ENCODE assay signal across 12 cellular contexts in genomic region chr18:62326646-62327348, GRCh38. TPM values are rescaled to one million over a fixed set of nuclear protein-coding genes. Genes with fewer than 3 reads are reported as not detected.
DNase-seq lines count a peak whose midpoint lies in the region; ATAC-seq and TF ChIP-seq lines count a peak whose summit lies in the region.
"Had no signal": no experiment of that assay in that cellular context is flagged by ENCODE, and none has a peak within 500 bp of the region (broad histone marks: within the 10 kb centered on the region; RNA-seq: fewer than 3 reads in every experiment).

No MANE protein-coding gene starts in this region.

- peak overlapping the region; percentile 69 for H3K4me3 ChIP-seq in CD4-positive, CD25-positive, alpha-beta regulatory T cell (ENCODE audit: low read depth, low read length)
- no peak overlapping the region for H3K4me3 ChIP-seq in HCT116 (replicated peaks in 1 of 2; ENCODE audit: low read depth in 1 of 2, low read length in 2 of 2)
- peak overlapping the region; percentile 53 for H3K4me3 ChIP-seq in mesodermal cell (ENCODE audit: extremely low read depth, insufficient read depth, low read length, poor library complexity, severe bottlenecking)

- no peaks in the 10 kb centered on the region for H3K9me3 ChIP-seq in CD4-positive, CD25-positive, alpha-beta regulatory T cell (ENCODE audit: control insufficient read depth in 2 of 2, low read length in 2 of 2)
- H3K9me3 ChIP-seq in HCT116 (ENCODE audit: control insufficient read depth in 1 of 2, insufficient read depth in 1 of 2, low read depth in 1 of 2, low read length in 2 of 2), result no peaks in the 10 kb centered on the region
- no peaks in the 10 kb centered on the region for H3K9me3 ChIP-seq in mesodermal cell (ENCODE audit: control insufficient read depth, low read length)
- H3K9me3 ChIP-seq: prostate gland had no signal

- H3K36me3 ChIP-seq in CD4-positive, CD25-positive, alpha-beta regulatory T cell (ENCODE audit: control insufficient read depth, insufficient read depth, low read length), result no peaks in the 10 kb centered on the region
- H3K36me3 ChIP-seq in HCT116 (ENCODE audit: control insufficient read depth in 1 of 2, insufficient read depth in 2 of 2, low read length in 2 of 2) (no peaks in the 10 kb centered on the region), mesodermal cell (ENCODE audit: control insufficient read depth, insufficient read depth, low read length) (no peaks in the 10 kb centered on the region)
- H3K36me3 ChIP-seq: prostate gland had no signal

- 66 to 67% methylated on average over 4 to 7 of the region's 12 CpGs for WGBS in mesodermal cell (ENCODE audit: insufficient coverage in 2 of 2), 2 experiments

- DNase-seq in CD4-positive, CD25-positive, alpha-beta regulatory T cell, result no peak
- DNase-seq in HCT116 (ENCODE audit: low read depth, low spot score) (no peak), GM13977 (ENCODE audit: low spot score) (no peak), NCI-H2227 treated with DMSO at 0.1 percent for 48 hours (lab: John Stamatoyannopoulos, UW) (no peak)
- DNase-seq: DMS153, kidney glomerular epithelial cell had no signal

- no peak overlapping the region for H3K27ac ChIP-seq in CD4-positive, CD25-positive, alpha-beta regulatory T cell (ENCODE audit: insufficient read depth, low read length, poor library complexity, severe bottlenecking)
- H3K27ac ChIP-seq in HCT116 (ENCODE audit: low read depth, low read length), result no peak overlapping the region
- no peak overlapping the region for H3K27ac ChIP-seq in mesodermal cell (ENCODE audit: low read depth, low read length, severe bottlenecking)
- H3K27ac ChIP-seq: epithelial cell of prostate, prostate gland had no signal

- H3K4me2 ChIP-seq in HCT116 (ENCODE audit: low read length), result peak overlapping the region; percentile 96; the same call in 1 of the 2 replicates

- peaks cover 27% of the 10 kb centered on the region for H3K4me1 ChIP-seq in CD4-positive, CD25-positive, alpha-beta regulatory T cell (ENCODE audit: control insufficient read depth, insufficient read depth, low read length, poor library complexity, severe bottlenecking)
- H3K4me1 ChIP-seq in HCT116 (ENCODE audit: control insufficient read depth in 1 of 2, insufficient read depth in 2 of 2, low read length in 2 of 2), result peaks cover 5 to 12% of the 10 kb centered on the region in 2 experiments; a peak in 2 of 4 replicates
- H3K4me1 ChIP-seq in mesodermal cell (ENCODE audit: control insufficient read depth, insufficient read depth, low read length, poor library complexity, severe bottlenecking), result peaks cover 17% of the 10 kb centered on the region
- H3K4me1 ChIP-seq: prostate gland had no signal

- POLR2A ChIA-PET in HCT116 (lab: Charles Lee), result no interaction called here

- no peak for TF ChIP-seq RAD21 in HCT116 (IDR thresholded peaks at IDR 0.05; ENCODE audit: low read depth)

- H3K36me3 Mint-ChIP-seq in CD4-positive, CD25-positive, alpha-beta regulatory T cell, result no peaks in the 10 kb centered on the region
- no peaks in the 10 kb centered on the region for H3K36me3 Mint-ChIP-seq in brain

- TF ChIP-seq POLR2A in HCT116 (IDR thresholded peaks at IDR 0.05; ENCODE audit: borderline replicate concordance, extremely low read depth, insufficient read depth, insufficient read length), result no peak

- H3K4me1 Mint-ChIP-seq in CD4-positive, CD25-positive, alpha-beta regulatory T cell, result peaks cover 13 to 49% (median 34%) of the 10 kb centered on the region in 4 donors
- peaks cover 13% of the 10 kb centered on the region for H3K4me1 Mint-ChIP-seq in brain

- peaks cover 0 to 4% (median 0%) of the 10 kb centered on the region in 7 donors for H3K9me3 Mint-ChIP-seq in CD4-positive, CD25-positive, alpha-beta regulatory T cell
- H3K9me3 Mint-ChIP-seq in brain, result peaks cover 0 to 9% (median 2%) of the 10 kb centered on the region in 5 experiments

- RAD21 ChIA-PET in HCT116 (lab: Charles Lee; ENCODE audit: low non-redundant PET in 1 of 2, low total read pairs in 2 of 2, uncharacterized antibody in 2 of 2, unreplicated experiment in 2 of 2), result no interaction called here

- no peak for ATAC-seq in CD4-positive, CD25-positive, alpha-beta regulatory T cell (ENCODE audit: low read depth in 2 of 2)
- no peak for ATAC-seq in HCT116
- ATAC-seq in GM19463 (IDR thresholded peaks at IDR 0.05; ENCODE audit: unreplicated experiment), result no peak
- ATAC-seq in GM19395 (IDR thresholded peaks at IDR 0.05; ENCODE audit: unreplicated experiment), result no peak

- H3K27me3 ChIP-seq in CD4-positive, CD25-positive, alpha-beta regulatory T cell (ENCODE audit: control insufficient read depth, insufficient read depth, low read length), result peaks cover 42% of the 10 kb centered on the region
- H3K27me3 ChIP-seq in HCT116 (ENCODE audit: insufficient read depth, low read length), result peaks cover 29% of the 10 kb centered on the region; the same call in 1 of the 2 replicates

- peak overlapping the region in 1 of 3 donors; percentile 30 for H3K27ac Mint-ChIP-seq in CD4-positive, CD25-positive, alpha-beta regulatory T cell
- H3K27ac Mint-ChIP-seq in brain, result no peak overlapping the region

- no peaks in the 10 kb centered on the region for H4K20me1 ChIP-seq in HCT116 (ENCODE audit: insufficient read depth)

- H3K27me3 Mint-ChIP-seq in CD4-positive, CD25-positive, alpha-beta regulatory T cell, result peaks cover 56% of the 10 kb centered on the region
- H3K27me3 Mint-ChIP-seq in brain, result peaks cover 89% of the 10 kb centered on the region

- TF ChIP-seq CTCF in HCT116 (IDR thresholded peaks at IDR 0.05 in 2 of 3, conservative IDR thresholded peaks at IDR 0.05 in 1 of 3; ENCODE audit: borderline replicate concordance in 1 of 3, insufficient read depth in 1 of 3, low read depth in 2 of 3, low read length in 2 of 3) (no peak), brain (conservative IDR thresholded peaks at IDR 0.05) (no peak), GM13977 (IDR thresholded peaks at IDR 0.05; ENCODE audit: extremely low read depth, insufficient read depth, missing control alignments) (no peak)

- intact Hi-C loops in HCT116 (cut with micrococcal nuclease), result no loop called here

- no peak overlapping the region for H3K9ac ChIP-seq in HCT116 (ENCODE audit: low read length)

- H3K4me3 Mint-ChIP-seq in CD4-positive, CD25-positive, alpha-beta regulatory T cell, result peak overlapping the region; percentile 59 to 91 (median 87)
- H3K4me3 Mint-ChIP-seq in brain, result peak overlapping the region in 3 of 5 experiments; percentile 84 to 87 (median 86)

- BruUV-seq in HCT116 (replicated peaks; lab: Mats Ljungman, UMichigan), result no TSS peak

- CTCF ChIA-PET in HCT116 (lab: Charles Lee), result interaction anchor here (0.5 kb wide), 1 partner anchor 140 kb away, joined by 3 read pairs; the partner anchor contains the start of genes PIGN and RELCH

- no peaks in the 10 kb centered on the region for H3K9me2 ChIP-seq in HCT116 (ENCODE audit: insufficient read depth)

- H3K79me2 ChIP-seq in HCT116 (ENCODE audit: insufficient read depth, low read length), result no peaks in the 10 kb centered on the region

- H2AFZ ChIP-seq in HCT116 (ENCODE audit: low read depth, low read length, poor library complexity, severe bottlenecking), result no peak overlapping the region

- in situ Hi-C loops in GM13977 (cut with MboI; ENCODE audit: low pct_unique_long_range_greater_than_20kb, low sequenced_read_pairs, unreplicated experiment), result no loop called here

TF ChIP-seq in HCT116, 20 proteins besides CTCF, POLR2A, EP300 and RAD21 (continues in another document):
- no peak for TF ChIP-seq EZH2phosphoT487 (IDR thresholded peaks at IDR 0.05; ENCODE audit: borderline replicate concordance)
- TF ChIP-seq REST (IDR thresholded peaks at IDR 0.05; ENCODE audit: low read depth), result no peak
- TF ChIP-seq EGR1 (IDR thresholded peaks at IDR 0.05; ENCODE audit: low read depth), result no peak
- TF ChIP-seq SIN3A (IDR thresholded peaks at IDR 0.05; ENCODE audit: low read depth), result no peak
- TF ChIP-seq ZNF274 (IDR thresholded peaks at IDR 0.05; ENCODE audit: low read depth, low read length), result no peak
- TF ChIP-seq ATF3 (IDR thresholded peaks at IDR 0.05), result no peak
- no peak for TF ChIP-seq TCF7L2 (IDR thresholded peaks at IDR 0.05; ENCODE audit: borderline replicate concordance, extremely low read depth, insufficient read depth, insufficient read length)
- TF ChIP-seq JUND (IDR thresholded peaks at IDR 0.05), result no peak
- no peak for TF ChIP-seq ELF1 (IDR thresholded peaks at IDR 0.05; ENCODE audit: borderline replicate concordance, low read depth)
- TF ChIP-seq CBX3 (IDR thresholded peaks at IDR 0.05; ENCODE audit: low read depth), result no peak

RNA-seq across cellular contexts. Expression of gene TNFRSF11A, which starts 1.7 kb away (rescaled TPM):
- 2.2 TPM for total RNA-seq in CD4-positive, CD25-positive, alpha-beta regulatory T cell
- polyA plus RNA-seq in CD4-positive, CD25-positive, alpha-beta regulatory T cell, result 1 to 10 TPM in 3 of 4 donors, under 1 TPM in 1; 0.93 to 3.6 (median 1.6) TPM
- 3.2 TPM for total RNA-seq in HCT116 (2021; ENCODE audit: unreplicated experiment)
- polyA plus RNA-seq in HCT116 (2012), result 1.4 and 2.2 TPM in 2 replicates
- 6.0 TPM for polyA plus RNA-seq in brain (ENCODE audit: insufficient read depth, low read depth, low replicate concordance)
- polyA plus RNA-seq in mesodermal cell (2013, experiment 1 of 2), result 2.0 TPM
- 0.91 TPM for polyA plus RNA-seq in mesodermal cell (2013, experiment 2 of 2)

Comparison
In these comparisons a context has a peak if more than half of its experiments do, and no peak if none do; other contexts are left out.
1. H3K4me3 ChIP-seq: peak in CD4-positive, CD25-positive, alpha-beta regulatory T cell (single experiment) and mesodermal cell (single experiment); none in HCT116 (0 of 2).